18 cellular contexts compared by ENCODE assay signal in genomic region chr21:16117331-16117730, GRCh38.
DNase-seq lines count a peak whose midpoint lies in the region; ATAC-seq, FAIRE-seq and TF ChIP-seq lines count a peak whose summit lies in the region.
"Had no signal": no experiment of that assay in that cellular context is flagged by ENCODE, and none has a peak within 500 bp of the region (broad histone marks: within the 10 kb centered on the region; RNA-seq: fewer than 3 reads in every experiment).

No MANE protein-coding gene starts in this region.

- no TSS peak for BruUV-seq in HepG2 (replicated peaks; lab: Mats Ljungman, UMichigan)

- POLR2A ChIA-PET in HepG2 (lab: Yijun Ruan, JAX) = no interaction called here

- 8% methylated on average over 4 of the region's 4 CpGs for WGBS in HepG2 (ENCODE audit: low lambda C conversion rate)

- H4K20me1 ChIP-seq in HepG2 (ENCODE audit: insufficient read depth, low read length) = no peaks in the 10 kb centered on the region

- no peak for TF ChIP-seq RAD21 in HepG2 (CRISPR knock-in tag; IDR thresholded peaks at IDR 0.05)

- CTCF ChIA-PET in HepG2 (lab: Yijun Ruan, JAX; ENCODE audit: low intra/inter-chr PET ratio, low total read pairs) = no interaction called here

- no peak for TF ChIP-seq POLR2A in HepG2 (IDR thresholded peaks at IDR 0.05; ENCODE audit: insufficient read depth in 1 of 2, low read depth in 2 of 2, low read length in 2 of 2)

- H3K4me3 ChIP-seq in cardiac fibroblast (replicated peaks in 1 of 2; ENCODE audit: low read depth in 2 of 2, low read length in 2 of 2) (no peak overlapping the region), subcutaneous abdominal adipose tissue (ENCODE audit: low read depth in 1 of 5, low read length in 5 of 5) (peak overlapping the region in 3 of 5 donors; percentile 9 to 53 (median 17)), HepG2 (replicated peaks in 1 of 3; ENCODE audit: insufficient read depth in 1 of 3, low read depth in 2 of 3, low read length in 3 of 3) (no peak overlapping the region)
- H3K4me3 ChIP-seq: psoas muscle, upper lobe of left lung had no signal

- FAIRE-seq in HepG2 (lab: Jason Lieb, UNC) = no peak
- FAIRE-seq: frontal cortex, GM18507, islet of Langerhans had no signal

- H3K9ac ChIP-seq in subcutaneous abdominal adipose tissue (ENCODE audit: low read length in 5 of 5) (peak overlapping the region in 1 of 5 donors; percentile 52), HepG2 (ENCODE audit: insufficient read depth, low read depth, low read length) (no peak overlapping the region)

- H3K4me2 ChIP-seq in HepG2 (ENCODE audit: low read depth, low read length) = no peak overlapping the region

- H3K9me3 ChIP-seq in subcutaneous abdominal adipose tissue (ENCODE audit: control insufficient read depth in 5 of 5, low read length in 5 of 5) = no peaks in the 10 kb centered on the region
- H3K9me3 ChIP-seq in HepG2 (ENCODE audit: low read length) = no peaks in the 10 kb centered on the region
- H3K9me3 ChIP-seq: psoas muscle, upper lobe of left lung had no signal

- in situ Hi-C loops in HepG2 (cut with HindIII; ENCODE audit: extremely low pct_ligation_motif_present, low pct_unique_long_range_greater_than_20kb) = no loop called here

- ATAC-seq in HepG2 = no peak
- ATAC-seq: activated CD4-positive, CD25-positive, alpha-beta regulatory T cell treated with anti-CD3 and anti-CD28 coated beads, Interleukin-2, amount 50 U/mL, for 24 hours; Panc1; psoas muscle had no signal

- no peaks in the 10 kb centered on the region for H3K79me2 ChIP-seq in HepG2 (ENCODE audit: insufficient read depth, low read length)

- no peaks in the 10 kb centered on the region for H3K36me3 ChIP-seq in subcutaneous abdominal adipose tissue (ENCODE audit: control insufficient read depth in 5 of 5, insufficient read depth in 5 of 5, low read length in 5 of 5)
- H3K36me3 ChIP-seq in HepG2 (replicated peaks in 1 of 2; ENCODE audit: control insufficient read depth in 1 of 2, insufficient read depth in 2 of 2, low read length in 2 of 2) = no peaks in the 10 kb centered on the region
- H3K36me3 ChIP-seq: upper lobe of left lung had no signal

- H3K4me1 ChIP-seq in subcutaneous abdominal adipose tissue (ENCODE audit: control insufficient read depth in 5 of 5, insufficient read depth in 5 of 5, low read length in 5 of 5) = peaks cover 0 to 19% (median 6%) of the 10 kb centered on the region in 5 donors
- no peaks in the 10 kb centered on the region for H3K4me1 ChIP-seq in HepG2 (ENCODE audit: insufficient read depth, low read length)
- H3K4me1 ChIP-seq: psoas muscle, upper lobe of left lung had no signal

- H3K27ac ChIP-seq in subcutaneous abdominal adipose tissue (ENCODE audit: low read depth, low read length) (peak overlapping the region; percentile 74), HepG2 (ENCODE audit: extremely low read length, insufficient read depth, low read length) (no peak overlapping the region)
- H3K27ac ChIP-seq: psoas muscle, upper lobe of left lung had no signal

- H3K27me3 ChIP-seq in subcutaneous abdominal adipose tissue (ENCODE audit: control insufficient read depth in 5 of 5, insufficient read depth in 4 of 5, low read length in 5 of 5) (no peaks in the 10 kb centered on the region), HepG2 (ENCODE audit: control insufficient read depth in 1 of 2, insufficient read depth in 2 of 2, low read length in 2 of 2) (no peaks in the 10 kb centered on the region)
- H3K27me3 ChIP-seq: upper lobe of left lung had no signal

- no peak overlapping the region for H2AFZ ChIP-seq in HepG2 (ENCODE audit: low read length)

- intact Hi-C loops in HepG2 (cut with micrococcal nuclease; ENCODE audit: unreplicated experiment) = no loop called here

- TF ChIP-seq CTCF in cardiac fibroblast (IDR thresholded peaks at IDR 0.05; ENCODE audit: low read depth, low read length) (no peak), HepG2 (CRISPR knock-in tag; IDR thresholded peaks at IDR 0.05) (no peak)

- DNase-seq in HCEC 1CT = peak; percentile 18
- DNase-seq in cardiac fibroblast (ENCODE audit: low read depth in 2 of 2) = peak; percentile 33 to 61
- peak; percentile 60 for DNase-seq in iris pigment epithelial cell (ENCODE audit: low read depth)
- DNase-seq in activated CD4-positive, CD25-positive, alpha-beta regulatory T cell (lab: John Stamatoyannopoulos, UW) = no peak
- no peak for DNase-seq in HepG2 (ENCODE audit: low spot score)
- no peak for DNase-seq in NCI-H128 (lab: John Stamatoyannopoulos, UW; ENCODE audit: unreplicated experiment)
- DNase-seq: CD4-positive, alpha-beta T cell; KBM-7; NCI-H146; psoas muscle; stimulated activated CD8-positive, alpha-beta memory T cell treated with anti-CD3 and anti-CD28 coated beads, Interleukin-4, amount 100 ng/mL, for 48 hours; upper lobe of left lung had no signal

- TF ChIP-seq EP300 in HepG2 (IDR thresholded peaks at IDR 0.05; ENCODE audit: low read depth in 2 of 2, low read length in 2 of 2) (no peak), HepG2 (CRISPR knock-in tag; IDR thresholded peaks at IDR 0.05; ENCODE audit: borderline replicate concordance) (no peak)

TF ChIP-seq in HepG2, 621 proteins besides CTCF, POLR2A, EP300 and RAD21:
- no peak for TF ChIP-seq HNRNPLL (IDR thresholded peaks at IDR 0.05; ENCODE audit: low read depth, low read length, poor library complexity, severe bottlenecking)
- no peak for TF ChIP-seq TSC22D2 (CRISPR knock-in tag; IDR thresholded peaks at IDR 0.05; ENCODE audit: borderline replicate concordance)
- TF ChIP-seq MIXL1 (CRISPR knock-in tag; IDR thresholded peaks at IDR 0.05) = no peak
- TF ChIP-seq POLR2AphosphoS5 (IDR thresholded peaks at IDR 0.05; ENCODE audit: low read depth, low read length) = no peak
- TF ChIP-seq ZNF224 (CRISPR knock-in tag; IDR thresholded peaks at IDR 0.05) = no peak
- no peak for TF ChIP-seq ZNF501 (CRISPR knock-in tag; IDR thresholded peaks at IDR 0.05)
TF ChIP-seq in HepG2: peak in this region for 0.

Comparison
In these comparisons a context has a peak if more than half of its experiments do, and no peak if none do; other contexts are left out.
1. DNase-seq: peak in HCEC 1CT (single experiment), cardiac fibroblast (2 of 2) and iris pigment epithelial cell (single experiment); none in activated CD4-positive, CD25-positive, alpha-beta regulatory T cell (0 of 4), HepG2 (single experiment) and NCI-H128 (single experiment).
2. H3K4me3 ChIP-seq: peak in subcutaneous abdominal adipose tissue (3 of 5); none in cardiac fibroblast (0 of 2) and HepG2 (0 of 3).